Comparison of ENCODE assay signal across 12 cellular contexts in the genomic region with DNA sequence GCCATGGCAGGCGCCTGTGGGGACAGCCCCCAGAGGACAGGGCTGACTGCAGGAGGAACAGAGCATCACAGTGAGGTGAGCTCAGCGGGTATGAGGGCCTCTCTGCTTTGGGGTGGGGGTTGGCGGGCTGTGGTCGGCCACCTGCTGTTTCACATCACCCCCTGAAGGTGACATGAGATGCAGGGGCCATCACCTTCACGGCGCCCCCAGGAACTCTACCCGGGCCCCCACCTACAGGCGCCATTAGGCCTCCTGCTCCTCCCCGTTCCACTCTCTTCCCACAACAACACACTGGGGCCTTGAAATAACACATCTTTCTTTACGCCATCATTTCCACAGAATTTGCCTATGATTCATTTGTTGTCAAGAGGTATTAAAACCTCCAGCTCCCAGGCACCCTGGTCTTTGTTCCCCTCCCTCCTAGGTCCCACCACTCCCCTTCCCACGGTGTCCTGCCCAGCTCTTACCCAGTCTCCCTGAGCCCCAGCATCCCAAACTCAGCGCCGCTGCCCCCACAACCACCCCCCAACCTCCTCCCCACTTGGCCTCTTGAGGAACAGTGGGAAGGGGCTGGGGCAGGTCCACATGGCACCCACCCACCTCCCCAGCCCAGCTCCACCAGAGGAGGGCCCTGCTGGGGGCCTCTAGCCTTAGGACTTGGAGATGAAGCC. TPM values are rescaled to one million over a fixed set of nuclear protein-coding genes. Genes with fewer than 3 reads are reported as not detected.
A peak's percentile ranks its signal among the peaks of the same experiment; 100 is the strongest.
DNase-seq lines count a peak whose midpoint lies in the region; ATAC-seq lines count a peak whose summit lies in the region.
"Had no signal": no experiment of that assay in that cellular context is flagged by ENCODE, and none has a peak within 500 bp of the region (broad histone marks: within the 10 kb centered on the region; RNA-seq: fewer than 3 reads in every experiment).

No MANE protein-coding gene starts in this region.

- intact Hi-C loops in head of caudate nucleus (cut with DNase I) = no loop called here

- H3K4me1 Mint-ChIP-seq in naive B cell = peaks cover 32 to 49% (median 35%) of the 10 kb centered on the region in 3 donors

- H3K27ac Mint-ChIP-seq in naive B cell = peak overlapping the region in 4 of 6 donors; percentile 76 to 92 (median 82)

- H3K36me3 Mint-ChIP-seq in naive B cell = no peaks in the 10 kb centered on the region

- DNase-seq in stimulated activated naive CD4-positive, alpha-beta T cell treated with Interleukin-2 at 50 U/mL for 16 hours (lab: John Stamatoyannopoulos, UW) = peak; percentile 75
- no peak for DNase-seq in stimulated activated naive CD4-positive, alpha-beta T cell (lab: John Stamatoyannopoulos, UW)
- DNase-seq in activated CD8-positive, alpha-beta memory T cell treated with anti-CD3 and anti-CD28 coated beads for 24 hours = peak; percentile 86
- DNase-seq in naive B cell (peak; percentile 46), SW480 (ENCODE audit: low spot score) (no peak), head of caudate nucleus (no peak), SKM-1 (lab: John Stamatoyannopoulos, UW; ENCODE audit: unreplicated experiment) (no peak)
- DNase-seq: AML-193, colonic mucosa, NCI-H345, stomach had no signal

- H3K27me3 Mint-ChIP-seq in naive B cell = no peaks in the 10 kb centered on the region

- H3K4me3 Mint-ChIP-seq in naive B cell = peak overlapping the region in 1 of 8 donors; percentile 66

- ATAC-seq in naive B cell (ENCODE audit: low read depth in 2 of 2) (peak; percentile 59 to 62), HG02884 (IDR thresholded peaks at IDR 0.05; ENCODE audit: unreplicated experiment) (no peak)

- H3K9me3 Mint-ChIP-seq in naive B cell = no peaks in the 10 kb centered on the region

RNA-seq across cellular contexts. Expression of a gene that starts 12.7 kb away (rescaled TPM):
- 10 to 100 TPM in 1 of 6 donors, 1 to 10 TPM in 5; 4.5 to 17.1 (median 7.0) TPM for polyA plus RNA-seq in naive B cell (ENCODE audit: low read depth in 6 of 6)

RNA-seq across cellular contexts. Expression of a gene that starts 59.4 kb away (rescaled TPM):
- polyA plus RNA-seq in naive B cell (ENCODE audit: low read depth in 6 of 6) = 10 to 100 TPM; 12.2 to 18.3 (median 13.9) TPM

Comparison
In these comparisons a context has a peak if more than half of its experiments do, and no peak if none do; other contexts are left out.
1. DNase-seq: peak in stimulated activated naive CD4-positive, alpha-beta T cell treated with Interleukin-2 at 50 U/mL for 16 hours (single experiment), activated CD8-positive, alpha-beta memory T cell treated with anti-CD3 and anti-CD28 coated beads for 24 hours (single experiment) and naive B cell (single experiment); none in stimulated activated naive CD4-positive, alpha-beta T cell (0 of 6), SW480 (single experiment), head of caudate nucleus (0 of 42) and SKM-1 (single experiment).